Comparison of ENCODE assay signal across 11 cellular contexts in genomic region chr2:70668432-70668831, GRCh38.
"Had no signal": no experiment of that assay in that cellular context is flagged by ENCODE, and none has a peak within 500 bp of the region (broad histone marks: within the 10 kb centered on the region; RNA-seq: fewer than 3 reads in every experiment).

No MANE protein-coding gene starts in this region.

- H3K27me3 Mint-ChIP-seq: activated CD4-positive, alpha-beta memory T cell treated with anti-CD3 and anti-CD28 coated beads for 36 hours; activated CD4-positive, alpha-beta T cell treated with anti-CD3 and anti-CD28 coated beads for 36 hours; stimulated activated naive B cell treated with anti-CD40 and anti-IgM and Interleukin-4, amounts not matched to agents 10 μg/mL and 1 μg/mL and 100 μg/mL, for 72 hours had no signal

- H3K36me3 Mint-ChIP-seq: activated CD4-positive, alpha-beta memory T cell treated with anti-CD3 and anti-CD28 coated beads for 36 hours; immature natural killer cell; type B pancreatic cell had no signal

- H3K9me3 ChIP-seq: ovary had no signal

- H3K27ac Mint-ChIP-seq: activated CD4-positive, alpha-beta memory T cell treated with anti-CD3 and anti-CD28 coated beads for 36 hours; activated CD4-positive, alpha-beta T cell treated with anti-CD3 and anti-CD28 coated beads for 36 hours; immature natural killer cell; stimulated activated naive B cell treated with anti-CD40 and anti-IgM and Interleukin-4, amounts not matched to agents 10 μg/mL and 1 μg/mL and 100 μg/mL, for 72 hours; type B pancreatic cell had no signal

- H3K4me3 Mint-ChIP-seq: activated CD4-positive, alpha-beta memory T cell treated with anti-CD3 and anti-CD28 coated beads for 36 hours; activated CD4-positive, alpha-beta T cell treated with anti-CD3 and anti-CD28 coated beads for 36 hours; immature natural killer cell; neural crest cell; stimulated activated naive B cell treated with anti-CD40 and anti-IgM and Interleukin-4, amounts not matched to agents 10 μg/mL and 1 μg/mL and 100 μg/mL, for 72 hours; type B pancreatic cell had no signal

- DNase-seq: activated CD4-positive, alpha-beta memory T cell treated with anti-CD3 and anti-CD28 coated beads for 36 hours; activated CD4-positive, alpha-beta T cell treated with anti-CD3 and anti-CD28 coated beads for 36 hours; activated naive CD4-positive, alpha-beta T cell; aorta; cerebellar nuclear complex; immature natural killer cell; ovary; stimulated activated naive B cell treated with anti-CD40 and anti-IgM and Interleukin-4, amounts not matched to agents 10 μg/mL and 1 μg/mL and 100 μg/mL, for 72 hours; T-helper 2 cell had no signal

- H3K9me3 Mint-ChIP-seq: activated CD4-positive, alpha-beta memory T cell treated with anti-CD3 and anti-CD28 coated beads for 36 hours; immature natural killer cell; neural crest cell; stimulated activated naive B cell treated with anti-CD40 and anti-IgM and Interleukin-4, amounts not matched to agents 10 μg/mL and 1 μg/mL and 100 μg/mL, for 72 hours; type B pancreatic cell had no signal

- H3K36me3 ChIP-seq: ovary had no signal

- H3K4me1 Mint-ChIP-seq: stimulated activated naive B cell treated with anti-CD40 and anti-IgM and Interleukin-4, amounts not matched to agents 10 μg/mL and 1 μg/mL and 100 μg/mL, for 72 hours had no signal

- H3K4me3 ChIP-seq: ovary had no signal

- H3K27ac ChIP-seq: ovary had no signal

- H3K27me3 ChIP-seq: ovary had no signal
